ENCODE assay signal across 10 cellular contexts in genomic region chr19:42421591-42422031, GRCh38. TPM values are rescaled to one million over a fixed set of nuclear protein-coding genes. Genes with fewer than 3 reads are reported as not detected.
DNase-seq lines count a peak whose midpoint lies in the region; ATAC-seq and TF ChIP-seq lines count a peak whose summit lies in the region.
"Had no signal": no experiment of that assay in that cellular context is flagged by ENCODE, and none has a peak within 500 bp of the region (broad histone marks: within the 10 kb centered on the region; RNA-seq: fewer than 3 reads in every experiment).

No MANE protein-coding gene starts in this region.

- no peak for TF ChIP-seq POLR2A in GM18505 (IDR thresholded peaks at IDR 0.05; ENCODE audit: borderline replicate concordance, extremely low read depth, insufficient read depth, insufficient read length)

- no peak overlapping the region for H3K9ac ChIP-seq in liver (ENCODE audit: low read depth in 1 of 2, low read length in 2 of 2)

- H3K27ac Mint-ChIP-seq in IgD-negative memory B cell = peak overlapping the region; percentile 81 to 96 (median 86)
- H3K27ac Mint-ChIP-seq in brain = peak overlapping the region in 4 of 5 experiments; percentile 19 to 98 (median 58)

- H3K9me3 Mint-ChIP-seq in IgD-negative memory B cell (no peaks in the 10 kb centered on the region), brain (peaks cover 0 to 1% (median 0%) of the 10 kb centered on the region in 5 experiments)

- peak overlapping the region; percentile 9 to 20 for H3K27ac ChIP-seq in liver (ENCODE audit: low read depth in 1 of 2, low read length in 2 of 2)

- H3K36me3 Mint-ChIP-seq in IgD-negative memory B cell (no peaks in the 10 kb centered on the region), brain (peaks cover 8% of the 10 kb centered on the region)

- H3K4me3 Mint-ChIP-seq in IgD-negative memory B cell (peak overlapping the region; percentile 3 to 100 (median 86)), brain (peak overlapping the region; percentile 92 to 100 (median 99))

- H3K9me3 ChIP-seq in liver (ENCODE audit: control insufficient read depth in 4 of 4, low read length in 3 of 4) = no peaks in the 10 kb centered on the region

- no peak for TF ChIP-seq RAD21 in liver (IDR thresholded peaks at IDR 0.05)

- 81% methylated on average over 9 of the region's 9 CpGs for WGBS in liver

- DNase-seq in AG08396 (ENCODE audit: low spot score) (peak; percentile 7), OCI-M2 (lab: John Stamatoyannopoulos, UW; ENCODE audit: unreplicated experiment) (no peak)
- DNase-seq: NCI-H2029, T1000 had no signal

- no peaks in the 10 kb centered on the region for H3K36me3 ChIP-seq in liver (ENCODE audit: control insufficient read depth in 4 of 4, insufficient read depth in 3 of 4, low read depth in 1 of 4, low read length in 3 of 4)

- ATAC-seq in GM19452 (IDR thresholded peaks at IDR 0.05; ENCODE audit: unreplicated experiment) = no peak
- ATAC-seq in HG02678 (IDR thresholded peaks at IDR 0.05; ENCODE audit: unreplicated experiment) = no peak
- no peak for ATAC-seq in GM18505 (IDR thresholded peaks at IDR 0.05; ENCODE audit: unreplicated experiment)

- H3K4me3 ChIP-seq in liver (ENCODE audit: low read depth in 1 of 3, low read length in 3 of 3) = no peak overlapping the region

- no peaks in the 10 kb centered on the region for H3K27me3 Mint-ChIP-seq in IgD-negative memory B cell
- peaks cover 16% of the 10 kb centered on the region for H3K27me3 Mint-ChIP-seq in brain

- H3K4me1 Mint-ChIP-seq in IgD-negative memory B cell (peaks cover 20 to 36% (median 28%) of the 10 kb centered on the region in 3 donors), brain (peaks cover 57% of the 10 kb centered on the region)

- TF ChIP-seq CTCF in brain (conservative IDR thresholded peaks at IDR 0.05) (no peak), liver (IDR thresholded peaks at IDR 0.05; ENCODE audit: low read depth, low read length, missing input control) (no peak)

- H3K4me1 ChIP-seq in liver (ENCODE audit: control insufficient read depth in 4 of 4, insufficient read depth in 4 of 4, low read length in 3 of 4) = peaks cover 8 to 22% (median 14%) of the 10 kb centered on the region in 4 donors

- H3K27me3 ChIP-seq in liver (ENCODE audit: control insufficient read depth in 4 of 4, insufficient read depth in 4 of 4, low read length in 3 of 4) = no peaks in the 10 kb centered on the region

TF ChIP-seq in liver, 16 proteins besides CTCF, POLR2A, EP300 and RAD21:
- TF ChIP-seq FOXA1 (IDR thresholded peaks at IDR 0.05) (no peak), ATF3 (IDR thresholded peaks at IDR 0.05) (no peak), FOXA2 (IDR thresholded peaks at IDR 0.05) (no peak)
- TF ChIP-seq, protein P1, sequence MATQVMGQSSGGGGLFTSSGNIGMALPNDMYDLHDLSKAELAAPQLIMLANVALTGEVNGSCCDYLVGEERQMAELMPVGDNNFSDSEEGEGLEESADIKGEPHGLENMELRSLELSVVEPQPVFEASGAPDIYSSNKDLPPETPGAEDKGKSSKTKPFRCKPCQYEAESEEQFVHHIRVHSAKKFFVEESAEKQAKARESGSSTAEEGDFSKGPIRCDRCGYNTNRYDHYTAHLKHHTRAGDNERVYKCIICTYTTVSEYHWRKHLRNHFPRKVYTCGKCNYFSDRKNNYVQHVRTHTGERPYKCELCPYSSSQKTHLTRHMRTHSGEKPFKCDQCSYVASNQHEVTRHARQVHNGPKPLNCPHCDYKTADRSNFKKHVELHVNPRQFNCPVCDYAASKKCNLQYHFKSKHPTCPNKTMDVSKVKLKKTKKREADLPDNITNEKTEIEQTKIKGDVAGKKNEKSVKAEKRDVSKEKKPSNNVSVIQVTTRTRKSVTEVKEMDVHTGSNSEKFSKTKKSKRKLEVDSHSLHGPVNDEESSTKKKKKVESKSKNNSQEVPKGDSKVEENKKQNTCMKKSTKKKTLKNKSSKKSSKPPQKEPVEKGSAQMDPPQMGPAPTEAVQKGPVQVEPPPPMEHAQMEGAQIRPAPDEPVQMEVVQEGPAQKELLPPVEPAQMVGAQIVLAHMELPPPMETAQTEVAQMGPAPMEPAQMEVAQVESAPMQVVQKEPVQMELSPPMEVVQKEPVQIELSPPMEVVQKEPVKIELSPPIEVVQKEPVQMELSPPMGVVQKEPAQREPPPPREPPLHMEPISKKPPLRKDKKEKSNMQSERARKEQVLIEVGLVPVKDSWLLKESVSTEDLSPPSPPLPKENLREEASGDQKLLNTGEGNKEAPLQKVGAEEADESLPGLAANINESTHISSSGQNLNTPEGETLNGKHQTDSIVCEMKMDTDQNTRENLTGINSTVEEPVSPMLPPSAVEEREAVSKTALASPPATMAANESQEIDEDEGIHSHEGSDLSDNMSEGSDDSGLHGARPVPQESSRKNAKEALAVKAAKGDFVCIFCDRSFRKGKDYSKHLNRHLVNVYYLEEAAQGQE (IDR thresholded peaks at IDR 0.05) = no peak
TF ChIP-seq in liver: peak in this region for 0.

RNA-seq across cellular contexts. Expression of gene LIPE, which starts 5.6 kb away (rescaled TPM):
- 15.0 TPM for polyA plus RNA-seq in IgD-negative memory B cell
- polyA plus RNA-seq in brain (ENCODE audit: insufficient read depth, low read depth, low replicate concordance) = 74.5 TPM
- total RNA-seq in liver = 1 to 10 TPM; 1.5 to 4.7 TPM
- 1 to 10 TPM in 1 of 2 donors, under 1 TPM in 1; 0.88 to 1.5 TPM for polyA plus RNA-seq in liver

RNA-seq across cellular contexts. Expression of gene CXCL17, which starts 21.1 kb away (rescaled TPM):
- polyA plus RNA-seq in IgD-negative memory B cell (0.25 TPM), brain (ENCODE audit: insufficient read depth, low read depth, low replicate concordance) (1.8 TPM), liver (under 1 TPM in 1 of 2 donors, not detected in 1; 0.10 TPM)
- under 1 TPM in 1 of 2 donors, not detected in 1; 0.93 TPM for total RNA-seq in liver

RNA-seq across cellular contexts. Expression of gene CNFN, which starts 31.5 kb away (rescaled TPM):
- polyA plus RNA-seq in IgD-negative memory B cell (42.5 TPM), brain (ENCODE audit: insufficient read depth, low read depth, low replicate concordance) (10.9 TPM), liver (1 to 10 TPM in 1 of 2 donors, under 1 TPM in 1; 0.57 to 1.2 TPM)
- not detected for total RNA-seq in liver
